Comparison of ENCODE assay signal across 8 cellular contexts in the genomic region with DNA sequence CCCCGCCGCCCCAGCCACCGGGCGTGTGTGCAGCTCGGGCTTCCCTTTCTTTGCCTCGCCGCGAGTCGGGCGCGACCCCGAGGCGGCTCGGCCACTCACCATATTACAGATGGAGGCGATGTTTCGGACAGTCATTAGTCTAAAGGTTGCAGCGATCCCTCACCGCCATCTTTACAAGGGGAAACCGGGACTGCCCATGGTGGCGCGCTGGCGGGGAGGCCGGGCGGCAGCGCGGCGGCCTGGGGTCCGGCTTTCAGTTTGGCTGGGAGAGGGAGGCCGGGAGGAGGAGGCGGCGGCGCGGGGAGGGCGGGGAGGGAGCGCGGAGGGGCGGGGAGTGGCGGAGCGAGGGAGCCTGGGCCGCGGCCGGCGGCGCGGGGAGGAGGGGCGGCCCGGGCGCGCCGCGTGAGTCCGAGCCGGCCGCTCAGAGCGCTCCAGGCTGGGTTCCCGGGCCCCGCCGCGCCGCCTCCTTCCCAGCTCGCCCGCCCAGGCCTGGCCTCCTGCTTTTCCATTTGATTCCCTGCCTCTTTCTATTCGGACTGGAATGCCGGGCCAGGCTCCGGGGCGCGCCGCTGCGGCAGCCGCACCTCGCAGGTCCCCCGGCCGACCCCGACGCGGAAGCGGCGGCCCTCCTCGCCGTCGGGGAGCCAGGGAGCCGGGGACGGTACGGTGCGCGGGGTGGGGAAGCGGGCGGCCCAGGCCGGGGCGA. TPM values are rescaled to one million over a fixed set of nuclear protein-coding genes. Genes with fewer than 3 reads are reported as not detected.
A peak's percentile ranks its signal among the peaks of the same experiment; 100 is the strongest.
DNase-seq lines count a peak whose midpoint lies in the region; ATAC-seq and TF ChIP-seq lines count a peak whose summit lies in the region.

TSS of gene USP46 (minus strand) at position 286 of the 706 bp plus-strand sequence. CDS start at position 135, 151 bp downstream.

- peak within 1 kb of the TSS; percentile 46 for H3K27ac ChIP-seq in mesenchymal stem cell (ENCODE audit: low read length, poor library complexity, severe bottlenecking)

- H3K9me3 ChIP-seq in endocrine pancreas (ENCODE audit: control insufficient read depth, low read length): no peaks in the 10 kb centered on the region
- no peaks in the 10 kb centered on the region for H3K9me3 ChIP-seq in mesenchymal stem cell (ENCODE audit: control insufficient read depth, low read length)

- H2AK5ac ChIP-seq in mesenchymal stem cell (ENCODE audit: low read length, severe bottlenecking): no peak within 1 kb of the TSS

- peak within 1 kb of the TSS; percentile 58 for H2AFZ ChIP-seq in mesenchymal stem cell (ENCODE audit: low read depth, low read length)

- peak within 1 kb of the TSS; percentile 82 to 92 for H3K4ac ChIP-seq in mesenchymal stem cell (ENCODE audit: low read depth in 1 of 2, low read length in 2 of 2)

- peak within 1 kb of the TSS; percentile 98 for H2BK15ac ChIP-seq in mesenchymal stem cell (ENCODE audit: low read depth, poor library complexity, severe bottlenecking)

- H2BK5ac ChIP-seq in mesenchymal stem cell (ENCODE audit: low read depth, low read length, poor library complexity, severe bottlenecking): peak within 1 kb of the TSS; percentile 60

- peak within 1 kb of the TSS; percentile 87 for H3K9ac ChIP-seq in endocrine pancreas (ENCODE audit: control insufficient read depth, insufficient read depth, low read length)
- peak within 1 kb of the TSS; percentile 90 for H3K9ac ChIP-seq in mesenchymal stem cell (ENCODE audit: low read length)

- H4K91ac ChIP-seq in mesenchymal stem cell (ENCODE audit: low read length): peak within 1 kb of the TSS; percentile 90

- H3K4me3 ChIP-seq in BJ (ENCODE audit: low read depth, low read length) (peak within 1 kb of the TSS; percentile 82), endocrine pancreas (ENCODE audit: control insufficient read depth, insufficient read depth, low read length) (peak within 1 kb of the TSS; percentile 72), mesenchymal stem cell (ENCODE audit: insufficient read depth in 1 of 2, low read depth in 1 of 2, low read length in 2 of 2) (peak within 1 kb of the TSS; percentile 76 to 96)

- under 1% methylated on average over 37 of the region's 90 CpGs for WGBS in mesenchymal stem cell

- ATAC-seq in GM18873 (IDR thresholded peaks at IDR 0.05; ENCODE audit: low FRiP score, unreplicated experiment) (peak; percentile 55), HG03103 (IDR thresholded peaks at IDR 0.05; ENCODE audit: low read depth, unreplicated experiment) (peak; percentile 64)

- no peak for DNase-seq in BJ (ENCODE audit: low read depth)
- DNase-seq in NCI-H526 treated with DMSO at 0.1 percent for 48 hours (lab: John Stamatoyannopoulos, UW): peak; percentile 75
- DNase-seq in activated CD8-positive, alpha-beta memory T cell treated with anti-CD3 and anti-CD28 coated beads for 24 hours: peak; percentile 78
- DNase-seq in mesenchymal stem cell: peak; percentile 80
- peak; percentile 14 for DNase-seq in stimulated activated CD8-positive, alpha-beta memory T cell treated with anti-CD3 and anti-CD28 coated beads, Interleukin-15, amount 100 ng/mL, for 1 hour (ENCODE audit: low read depth)

- H3K18ac ChIP-seq in mesenchymal stem cell (ENCODE audit: low read depth in 1 of 2, low read length in 2 of 2): peak within 1 kb of the TSS; percentile 88 to 92

- peak within 1 kb of the TSS; percentile 76 for H4K8ac ChIP-seq in mesenchymal stem cell (ENCODE audit: low read length)

- peak within 1 kb of the TSS; percentile 67 for H3K4me2 ChIP-seq in mesenchymal stem cell (ENCODE audit: low read length, poor library complexity, severe bottlenecking)

- peak within 1 kb of the TSS; percentile 37 to 66 for H3K23ac ChIP-seq in mesenchymal stem cell (ENCODE audit: low read length in 2 of 2)

- H3K4me1 ChIP-seq in endocrine pancreas (ENCODE audit: control insufficient read depth, insufficient read depth, low read length): no peaks in the 10 kb centered on the region
- peaks cover 8% of the 10 kb centered on the region for H3K4me1 ChIP-seq in mesenchymal stem cell (ENCODE audit: control insufficient read depth, insufficient read depth, low read depth, low read length)

- peak within 1 kb of the TSS in 1 of 2 experiments; percentile 29 for H2BK12ac ChIP-seq in mesenchymal stem cell (ENCODE audit: low read length in 2 of 2)

- H2BK120ac ChIP-seq in mesenchymal stem cell (ENCODE audit: low read depth, low read length): peak within 1 kb of the TSS; percentile 98

- H3K36me3 ChIP-seq in BJ (ENCODE audit: control insufficient read depth, insufficient read depth, low read length) (no peaks in the 10 kb centered on the region; the same call in 1 of the 2 replicates), endocrine pancreas (ENCODE audit: control insufficient read depth, insufficient read depth, low read length) (no peaks in the 10 kb centered on the region), mesenchymal stem cell (ENCODE audit: control insufficient read depth in 1 of 2, insufficient read depth in 2 of 2, low read depth in 1 of 2, low read length in 2 of 2) (peaks cover 0 to 14% of the 10 kb centered on the region in 2 experiments)

- peaks cover 9% of the 10 kb centered on the region for H3K79me1 ChIP-seq in mesenchymal stem cell (replicated peaks; ENCODE audit: low read length, poor library complexity, severe bottlenecking)

- CTCF ChIA-PET in BJ (lab: Yijun Ruan, JAX): interaction anchor here (0.5 to 4.1 kb wide), 4 partner anchors 34 to 323 kb away, joined by 3 to 20 read pairs (median 5); no protein-coding TSS in a partner anchor

- H3K27me3 ChIP-seq in BJ (ENCODE audit: control insufficient read depth, insufficient read depth, low read length) (no peaks in the 10 kb centered on the region), endocrine pancreas (ENCODE audit: control insufficient read depth, insufficient read depth, low read length) (no peaks in the 10 kb centered on the region), mesenchymal stem cell (ENCODE audit: control insufficient read depth in 1 of 2, insufficient read depth in 1 of 2, low read length in 2 of 2) (no peaks in the 10 kb centered on the region)

- POLR2A ChIA-PET in BJ (lab: Charles Lee): no interaction called here

- no peak for TF ChIP-seq CTCF in BJ (IDR thresholded peaks at IDR 0.05; ENCODE audit: insufficient read depth, low read depth, low read length)

- H3K14ac ChIP-seq in mesenchymal stem cell (ENCODE audit: low read length in 2 of 2): peak within 1 kb of the TSS; percentile 38 to 90

RNA-seq across cellular contexts. Expression of gene USP46, which starts in this region (rescaled TPM):
- polyA plus RNA-seq in BJ (2011; rRNA removed): 12.5 and 16.8 TPM in 2 replicates
- polyA minus RNA-seq in BJ (2011; rRNA and poly(A)+ RNA removed): 11.5 and 13.8 TPM in 2 replicates
- polyA plus RNA-seq in mesenchymal stem cell (2013, experiment 1 of 2): 48.6 TPM
- 51.3 TPM for polyA plus RNA-seq in mesenchymal stem cell (2013, experiment 2 of 2)
